Comparison of ENCODE assay signal across 8 cellular contexts in genomic region chr1:150162862-150163706, GRCh38. TPM values are rescaled to one million over a fixed set of nuclear protein-coding genes. Genes with fewer than 3 reads are reported as not detected.
DNase-seq lines count a peak whose midpoint lies in the region; ATAC-seq, FAIRE-seq and TF ChIP-seq lines count a peak whose summit lies in the region.

No MANE protein-coding gene starts in this region.

- no peaks in the 10 kb centered on the region for H3K27me3 ChIP-seq in K562 (ENCODE audit: control insufficient read depth in 2 of 2, insufficient read depth in 2 of 2, low read length in 2 of 2)
- no peaks in the 10 kb centered on the region for H3K27me3 ChIP-seq in PC-9 (ENCODE audit: insufficient read depth, low read depth)

- peak; percentile 83 for TF ChIP-seq POLR2A in K562 (conservative IDR thresholded peaks at IDR 0.05)

- no peak for TF ChIP-seq CTCF in K562 (IDR thresholded peaks at IDR 0.05 in 2 of 3, conservative IDR thresholded peaks at IDR 0.05 in 1 of 3; ENCODE audit: insufficient read depth in 2 of 3, low read depth in 1 of 3, low read length in 3 of 3)
- TF ChIP-seq CTCF in PC-9 (conservative IDR thresholded peaks at IDR 0.05) = no peak

- H3K27ac ChIP-seq in K562 (ENCODE audit: extremely low read depth, low read depth, low read length) (peak overlapping the region; percentile 95), PC-9 (no peak overlapping the region)

- BruUV-seq in K562 (replicated peaks; lab: Mats Ljungman, UMichigan) (TSS peak; percentile 99), PC-9 (replicated peaks; lab: Mats Ljungman, UMichigan) (no TSS peak)

- peak overlapping the region; percentile 86 for H3K4me2 ChIP-seq in K562 (ENCODE audit: insufficient read depth, low read length)
- H3K4me2 ChIP-seq in PC-9 = no peak overlapping the region

- intact Hi-C loops in K562 (cut with micrococcal nuclease) (loop anchor here (10.0 kb wide), 1 partner anchor 268 kb away; the partner anchor contains the start of gene BOLA1), posterior vena cava (cut with DNase I) (loop anchor here in 1 of 2 donors (10.0 kb wide), 2 partner anchors 88 to 198 kb away; no protein-coding TSS in a partner anchor), PC-9 (cut with micrococcal nuclease; ENCODE audit: unreplicated experiment) (loop anchor here (10.0 kb wide), 1 partner anchor 278 kb away; a partner anchor contains a TSS)

- in situ Hi-C loops in K562 (cut with MboI) = no loop called here

- peak; percentile 98 for FAIRE-seq in K562 (lab: Jason Lieb, UNC)

- peak overlapping the region; percentile 91 for H2AFZ ChIP-seq in K562 (ENCODE audit: low read depth, low read length)
- H2AFZ ChIP-seq in PC-9 = no peak overlapping the region

- no peaks in the 10 kb centered on the region for H3K9me2 ChIP-seq in PC-9 (ENCODE audit: insufficient read depth)

- H4K20me1 ChIP-seq in K562 (replicated peaks; ENCODE audit: control insufficient read depth, insufficient read depth, low read length) (no peaks in the 10 kb centered on the region), PC-9 (ENCODE audit: insufficient read depth) (no peaks in the 10 kb centered on the region)

- H3K4me3 ChIP-seq in K562 (peak overlapping the region; percentile 7; the same call in 1 of the 2 replicates), PC-9 (no peak overlapping the region)

- H3K79me2 ChIP-seq in K562 (ENCODE audit: control insufficient read depth, insufficient read depth, low read length) (no peaks in the 10 kb centered on the region), PC-9 (ENCODE audit: low read depth) (no peaks in the 10 kb centered on the region)

- peaks cover 3% of the 10 kb centered on the region for H3K9me1 ChIP-seq in K562 (ENCODE audit: control insufficient read depth, insufficient read depth, low read length)

- H3K4me1 ChIP-seq in K562 (replicated peaks in 1 of 2; ENCODE audit: control insufficient read depth in 2 of 2, insufficient read depth in 2 of 2, low read length in 2 of 2) (peaks cover 27 to 53% of the 10 kb centered on the region in 2 experiments), PC-9 (replicated peaks; ENCODE audit: insufficient read depth) (no peaks in the 10 kb centered on the region)

- peak; percentile 41 for ATAC-seq in HG03103 (IDR thresholded peaks at IDR 0.05; ENCODE audit: low read depth, unreplicated experiment)
- ATAC-seq in K562 = peak; percentile 93

- peak; percentile 35 for DNase-seq in stimulated activated CD4-positive, alpha-beta T cell treated with anti-CD3 and anti-CD28 coated beads, Interleukin-15, amount 100 ng/mL, for 24 hours
- no peak for DNase-seq in stimulated activated CD4-positive, alpha-beta T cell treated with anti-CD3 and anti-CD28 coated beads, Interleukin-2, amount 100 ng/mL, for 48 hours
- DNase-seq in NCI-H526 treated with DMSO at 0.1 percent for 48 hours (lab: John Stamatoyannopoulos, UW) (peak; percentile 96), K562 (ENCODE audit: extremely low read depth in 1 of 4, low spot score in 3 of 4) (peak; percentile 83 to 95 (median 89)), hippocampal formation (lab: John Stamatoyannopoulos, UW) (peak; percentile 69 to 80), posterior vena cava (ENCODE audit: low spot score) (peak; percentile 95), PC-9 (no peak)

- H3K9me3 ChIP-seq in K562 (replicated peaks; ENCODE audit: control insufficient read depth, insufficient read depth, low read depth, low read length) (no peaks in the 10 kb centered on the region), PC-9 (ENCODE audit: insufficient read depth, low read depth) (no peaks in the 10 kb centered on the region)

- WGBS in K562 (ENCODE audit: insufficient coverage, low coverage, missing lambda C conversion rate) = 1% methylated on average over 14 of the region's 14 CpGs

- POLR2A ChIA-PET in K562 (lab: Yijun Ruan, JAX) (interaction anchor here (0.6 to 6.1 kb wide), 10 partner anchors 11 to 278 kb away, joined by 3 to 57 read pairs (median 4); partner anchors contain the start of gene PLEKHO1), PC-9 (lab: Charles Lee; ENCODE audit: unreplicated experiment) (interaction anchor here (0.6 to 0.8 kb wide), 2 partner anchors 9 to 111 kb away, joined by 4 to 10 read pairs; no protein-coding TSS in a partner anchor)

- no peaks in the 10 kb centered on the region for H3F3A ChIP-seq in PC-9 (ENCODE audit: insufficient read depth, low read depth)

- CTCF ChIA-PET in K562 (lab: Yijun Ruan, JAX; ENCODE audit: low intra/inter-chr PET ratio) (interaction anchor here (0.6 to 1.1 kb wide), 2 partner anchors 14 to 90 kb away, joined by 3 read pairs; no protein-coding TSS in a partner anchor), PC-9 (lab: Charles Lee) (no interaction called here)

- 0 out of 4 replicates have a peak, but pooled peaks of 1 of the 2 experiments have one; percentile 13 for TF ChIP-seq RAD21 in K562 (CRISPR knock-in tag; conservative IDR thresholded peaks at IDR 0.05 in 1 of 2, IDR thresholded peaks at IDR 0.05 in 1 of 2)

- H3K36me3 ChIP-seq in K562 (ENCODE audit: control insufficient read depth, insufficient read depth, low read length) = no peaks in the 10 kb centered on the region; the same call in 1 of the 3 replicates
- H3K36me3 ChIP-seq in PC-9 (ENCODE audit: low read depth) = no peaks in the 10 kb centered on the region

- H3K9ac ChIP-seq in K562 (ENCODE audit: insufficient read depth in 1 of 2, low read depth in 2 of 2, low read length in 2 of 2) = peak overlapping the region; percentile 61 to 82; a peak in 3 of 4 replicates

- TF ChIP-seq EP300 in K562 (IDR thresholded peaks at IDR 0.05; ENCODE audit: low read length) = peak; percentile 82

TF ChIP-seq in K562, 482 proteins besides CTCF, POLR2A, EP300 and RAD21 (continues in another document):
- TF ChIP-seq MAZ (CRISPR knock-in tag; conservative IDR thresholded peaks at IDR 0.05 in 1 of 2, IDR thresholded peaks at IDR 0.05 in 1 of 2) = peak in 1 of 2 experiments; percentile 90; a peak in 3 of 4 replicates
- TF ChIP-seq KDM1A (IDR thresholded peaks at IDR 0.05) = peak; percentile 16 to 88; a peak in 3 of 4 replicates
- no peak for TF ChIP-seq SAFB (IDR thresholded peaks at IDR 0.05; ENCODE audit: borderline replicate concordance, low read depth, low read length)
- peak; percentile 87 for TF ChIP-seq POLR2H (tag; IDR thresholded peaks at IDR 0.05; ENCODE audit: low read depth)
- peak; percentile 70; the same call in 1 of the 2 replicates for TF ChIP-seq OTX1 (CRISPR knock-in tag; IDR thresholded peaks at IDR 0.05)
- peak; percentile 36; the same call in 1 of the 2 replicates for TF ChIP-seq ARID3A (IDR thresholded peaks at IDR 0.05; ENCODE audit: borderline replicate concordance, low read depth, low read length)
- TF ChIP-seq HCFC1 (IDR thresholded peaks at IDR 0.05; ENCODE audit: low read depth, low read length) = 0 out of 2 replicates have a peak, but pooled peaks have one; percentile 14
- TF ChIP-seq ZNF766 (CRISPR knock-in tag; conservative IDR thresholded peaks at IDR 0.05) = peak; percentile 93
- TF ChIP-seq LCOR (CRISPR knock-in tag; IDR thresholded peaks at IDR 0.05) = peak; percentile 52; the same call in 1 of the 2 replicates
- no peak for TF ChIP-seq HDAC8 (tag; IDR thresholded peaks at IDR 0.05)
- TF ChIP-seq ZBTB5 (IDR thresholded peaks at IDR 0.05) = no peak

RNA-seq across cellular contexts. Expression of gene PLEKHO1, which starts 13.4 kb away (rescaled TPM):
- total RNA-seq in K562 (2011; cell fraction: chromatin; rRNA removed; ENCODE audit: low replicate concordance) = 15.4 and 19.3 TPM in 2 replicates
- 8.4 and 10.0 TPM in 2 replicates for total RNA-seq in K562 (2011; cell fraction: nucleolus; rRNA removed)
- total RNA-seq in K562 (2011; cell fraction: nucleoplasm; rRNA removed) = 12.5 and 15.6 TPM in 2 replicates
- total RNA-seq in K562 (2014; rRNA removed) (13.3 and 16.2 TPM in 2 replicates), K562 (2014; rRNA removed; fragmentation: Illumina TruSeq; extraction: Trizol) (6.8 and 6.9 TPM in 2 replicates), K562 (2015; rRNA removed; fragmentation: Illumina TruSeq; extraction: Trizol) (8.5 and 8.6 TPM in 2 replicates), K562 (2021) (9.7 and 11.1 TPM in 2 replicates), posterior vena cava (100 to 1,000 TPM in 1 of 2 donors, 10 to 100 TPM in 1; 55.6 to 103 TPM), PC-9 (2021) (1.3 and 2.2 TPM in 2 replicates)
- polyA plus RNA-seq in K562 (2011; rRNA removed) (9.6 and 11.7 TPM in 2 replicates), K562 (2014; fragmentation: Illumina TruSeq; extraction: Trizol) (9.9 and 10.3 TPM in 2 replicates), K562 (2014; fragmentation: Nextera tagmentation; extraction: Ambion mirVana) (under 1 TPM; 0.39 to 0.52 TPM), K562 (2014; rRNA removed) (10.2 and 13.3 TPM in 2 replicates)
- 9.5 and 10.1 TPM in 2 replicates for polyA plus RNA-seq in K562 (2011; cell fraction: cytosol; rRNA removed)
- polyA plus RNA-seq in K562 (2011; cell fraction: nucleus; rRNA removed) = 15.3 and 20.6 TPM in 2 replicates
- 6.1 and 10.3 TPM in 2 replicates for polyA plus RNA-seq in K562 (2012)
- 5.1 and 8.4 TPM in 2 replicates for polyA minus RNA-seq in K562 (2011; rRNA and poly(A)+ RNA removed)
- 5.7 and 8.6 TPM in 2 replicates for polyA minus RNA-seq in K562 (2011; cell fraction: cytosol; rRNA and poly(A)+ RNA removed)
- 3.0 and 5.4 TPM in 2 replicates for polyA minus RNA-seq in K562 (2011; cell fraction: nucleus; rRNA and poly(A)+ RNA removed)

Comparison
In these comparisons a context has a peak if more than half of its experiments do, and no peak if none do; other contexts are left out.
1. DNase-seq: peak in stimulated activated CD4-positive, alpha-beta T cell treated with anti-CD3 and anti-CD28 coated beads, Interleukin-15, amount 100 ng/mL, for 24 hours (single experiment), NCI-H526 treated with DMSO at 0.1 percent for 48 hours (single experiment), K562 (4 of 4), hippocampal formation (2 of 2) and posterior vena cava (single experiment); none in stimulated activated CD4-positive, alpha-beta T cell treated with anti-CD3 and anti-CD28 coated beads, Interleukin-2, amount 100 ng/mL, for 48 hours (0 of 2) and PC-9 (0 of 2).